ENCODE assay signal across 8 cellular contexts in genomic region chr12:66693901-66694513, GRCh38.
DNase-seq lines count a peak whose midpoint lies in the region; ATAC-seq and TF ChIP-seq lines count a peak whose summit lies in the region.

No MANE protein-coding gene starts in this region.

- peak; percentile 72 for ATAC-seq in GM21526 (IDR thresholded peaks at IDR 0.05; ENCODE audit: low FRiP score, unreplicated experiment)

- in situ Hi-C loops in astrocyte of the spinal cord (cut with HindIII; ENCODE audit: low sequenced_read_pairs): no loop called here

- peak; percentile 12 for DNase-seq in activated CD4-positive, alpha-beta T cell treated with anti-CD3 and anti-CD28 coated beads for 48 hours
- DNase-seq in activated CD4-positive, alpha-beta T cell treated with anti-CD3 and anti-CD28 coated beads, Interleukin-2, amount 50 U/mL, for 4 hours: no peak
- DNase-seq in HS-5 (ENCODE audit: low read depth) (peak; percentile 59), NOMO-1 (lab: John Stamatoyannopoulos, UW; ENCODE audit: unreplicated experiment in 2 of 2) (peak; percentile 47 to 78), astrocyte of the spinal cord (ENCODE audit: low read depth, low spot score) (peak; percentile 76), iPS-NIHi11 (ENCODE audit: low spot score) (peak; percentile 48)
- peak; percentile 2 for DNase-seq in stimulated activated CD4-positive, alpha-beta T cell treated with anti-CD3 and anti-CD28 coated beads, Interleukin-1b, Interleukin-23, amount 100 ng/mL, for 48 hours

- H3K4me3 ChIP-seq in astrocyte of the spinal cord (ENCODE audit: low read depth, low read length): no peak overlapping the region

- peak; percentile 58 for TF ChIP-seq CTCF in astrocyte of the spinal cord (IDR thresholded peaks at IDR 0.05; ENCODE audit: low read depth, low read length)

Comparison
In these comparisons a context has a peak if more than half of its experiments do, and no peak if none do; other contexts are left out.
1. DNase-seq: peak in activated CD4-positive, alpha-beta T cell treated with anti-CD3 and anti-CD28 coated beads for 48 hours (single experiment), HS-5 (single experiment), NOMO-1 (2 of 2), astrocyte of the spinal cord (single experiment), iPS-NIHi11 (single experiment) and stimulated activated CD4-positive, alpha-beta T cell treated with anti-CD3 and anti-CD28 coated beads, Interleukin-1b, Interleukin-23, amount 100 ng/mL, for 48 hours (single experiment); none in activated CD4-positive, alpha-beta T cell treated with anti-CD3 and anti-CD28 coated beads, Interleukin-2, amount 50 U/mL, for 4 hours (0 of 2).